1 cellular context compared by ENCODE assay signal in the genomic region with DNA sequence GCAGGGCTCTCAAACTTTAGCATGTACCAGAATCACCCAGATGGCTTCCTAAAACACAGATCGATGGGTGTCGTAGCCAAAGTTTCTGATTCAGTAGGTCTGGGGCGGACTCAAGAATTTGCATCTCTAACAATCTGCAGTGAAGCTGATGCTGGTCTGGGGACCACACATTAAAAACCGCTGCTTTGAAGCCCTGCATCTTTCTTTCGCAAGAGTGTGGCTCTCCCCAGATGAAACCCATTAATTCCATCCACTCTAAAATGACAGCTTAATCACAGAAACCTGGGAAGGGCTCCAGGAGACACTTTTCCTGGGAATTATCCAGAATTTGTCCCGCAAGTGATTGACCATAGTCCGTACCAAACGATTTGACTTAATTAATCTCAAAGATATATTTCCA.
TF ChIP-seq lines count a peak whose summit lies in the region.

No MANE protein-coding gene starts in this region.

TF ChIP-seq in HepG2, 621 proteins besides CTCF, POLR2A, EP300 and RAD21 (continued from another document):
- 0 out of 2 replicates have a peak, but pooled peaks have one; percentile 3 for TF ChIP-seq CEBPB (IDR thresholded peaks at IDR 0.05; ENCODE audit: borderline replicate concordance, low read depth, low read length)
- no peak for TF ChIP-seq SPEN (CRISPR knock-in tag; IDR thresholded peaks at IDR 0.05; ENCODE audit: low read depth)
- TF ChIP-seq ZNF12 (CRISPR knock-in tag; IDR thresholded peaks at IDR 0.05): no peak
- TF ChIP-seq GATAD1 (CRISPR knock-in tag; IDR thresholded peaks at IDR 0.05): no peak
- no peak for TF ChIP-seq KAT8 (CRISPR knock-in tag; IDR thresholded peaks at IDR 0.05)
- TF ChIP-seq, protein P1, sequence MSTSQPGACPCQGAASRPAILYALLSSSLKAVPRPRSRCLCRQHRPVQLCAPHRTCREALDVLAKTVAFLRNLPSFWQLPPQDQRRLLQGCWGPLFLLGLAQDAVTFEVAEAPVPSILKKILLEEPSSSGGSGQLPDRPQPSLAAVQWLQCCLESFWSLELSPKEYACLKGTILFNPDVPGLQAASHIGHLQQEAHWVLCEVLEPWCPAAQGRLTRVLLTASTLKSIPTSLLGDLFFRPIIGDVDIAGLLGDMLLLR (CRISPR knock-in tag; IDR thresholded peaks at IDR 0.05): no peak
